Comparison of ENCODE assay signal across 2 cellular contexts in the genomic region with DNA sequence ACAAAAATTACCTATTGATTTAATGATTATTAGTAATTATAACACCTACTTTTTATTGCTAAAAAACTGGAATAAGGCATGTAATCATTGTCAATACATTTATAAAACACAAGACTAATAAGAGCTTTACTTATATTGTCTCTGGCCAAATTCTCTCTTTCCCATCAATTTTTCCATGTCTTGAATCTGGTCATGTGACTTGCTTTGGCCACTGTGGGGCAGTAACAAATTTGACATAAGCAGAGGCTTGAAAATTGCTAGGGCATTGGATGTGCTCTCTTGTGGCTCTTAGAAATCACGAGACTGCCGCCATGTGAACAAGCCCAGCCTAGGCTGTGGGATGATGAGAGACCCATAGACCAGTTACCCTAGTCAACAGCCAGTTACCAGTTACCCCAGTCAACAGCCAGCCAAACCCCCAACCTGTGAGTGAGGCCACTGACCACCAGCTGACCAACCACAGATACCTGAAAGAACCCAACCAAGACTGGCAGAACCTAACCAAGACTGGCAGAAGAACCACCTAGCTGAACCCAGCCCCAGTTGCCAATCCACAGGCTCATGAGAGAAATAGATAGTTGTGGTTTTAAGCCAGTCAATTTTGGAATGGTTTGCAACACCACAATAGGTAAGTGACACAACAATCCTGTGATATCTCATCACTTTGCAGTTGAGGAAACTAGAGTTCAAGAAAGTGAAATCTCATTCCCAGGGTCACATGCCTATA.
A peak's percentile ranks its signal among the peaks of the same experiment; 100 is the strongest.
TF ChIP-seq lines count a peak whose summit lies in the region.

No MANE protein-coding gene starts in this region.

TF ChIP-seq in K562, 482 proteins besides CTCF, POLR2A, EP300 and RAD21 (continues in another document):
- TF ChIP-seq RAD51 (IDR thresholded peaks at IDR 0.05; ENCODE audit: borderline replicate concordance, low read depth), result peak; percentile 50; the same call in 1 of the 2 replicates
- no peak for TF ChIP-seq ETV5 (CRISPR knock-in tag; IDR thresholded peaks at IDR 0.05; ENCODE audit: low read depth)
- TF ChIP-seq TOE1 (IDR thresholded peaks at IDR 0.05; ENCODE audit: borderline replicate concordance), result peak; percentile 68; the same call in 1 of the 2 replicates
- no peak for TF ChIP-seq TOE1 (CRISPR knock-in tag; IDR thresholded peaks at IDR 0.05; ENCODE audit: borderline replicate concordance, low read depth)
- no peak for TF ChIP-seq CCNT2 (IDR thresholded peaks at IDR 0.05; ENCODE audit: borderline replicate concordance, extremely low read depth, insufficient read length, low read depth, low read length)
- no peak for TF ChIP-seq ZNF778 (CRISPR knock-in tag; IDR thresholded peaks at IDR 0.05)
- TF ChIP-seq CEBPB (tag; IDR thresholded peaks at IDR 0.05), result no peak
- TF ChIP-seq, protein P1, sequence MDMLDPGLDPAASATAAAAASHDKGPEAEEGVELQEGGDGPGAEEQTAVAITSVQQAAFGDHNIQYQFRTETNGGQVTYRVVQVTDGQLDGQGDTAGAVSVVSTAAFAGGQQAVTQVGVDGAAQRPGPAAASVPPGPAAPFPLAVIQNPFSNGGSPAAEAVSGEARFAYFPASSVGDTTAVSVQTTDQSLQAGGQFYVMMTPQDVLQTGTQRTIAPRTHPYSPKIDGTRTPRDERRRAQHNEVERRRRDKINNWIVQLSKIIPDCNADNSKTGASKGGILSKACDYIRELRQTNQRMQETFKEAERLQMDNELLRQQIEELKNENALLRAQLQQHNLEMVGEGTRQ (CRISPR knock-in tag; IDR thresholded peaks at IDR 0.05), result peak; percentile 59; the same call in 1 of the 2 replicates
- TF ChIP-seq, protein P2, sequence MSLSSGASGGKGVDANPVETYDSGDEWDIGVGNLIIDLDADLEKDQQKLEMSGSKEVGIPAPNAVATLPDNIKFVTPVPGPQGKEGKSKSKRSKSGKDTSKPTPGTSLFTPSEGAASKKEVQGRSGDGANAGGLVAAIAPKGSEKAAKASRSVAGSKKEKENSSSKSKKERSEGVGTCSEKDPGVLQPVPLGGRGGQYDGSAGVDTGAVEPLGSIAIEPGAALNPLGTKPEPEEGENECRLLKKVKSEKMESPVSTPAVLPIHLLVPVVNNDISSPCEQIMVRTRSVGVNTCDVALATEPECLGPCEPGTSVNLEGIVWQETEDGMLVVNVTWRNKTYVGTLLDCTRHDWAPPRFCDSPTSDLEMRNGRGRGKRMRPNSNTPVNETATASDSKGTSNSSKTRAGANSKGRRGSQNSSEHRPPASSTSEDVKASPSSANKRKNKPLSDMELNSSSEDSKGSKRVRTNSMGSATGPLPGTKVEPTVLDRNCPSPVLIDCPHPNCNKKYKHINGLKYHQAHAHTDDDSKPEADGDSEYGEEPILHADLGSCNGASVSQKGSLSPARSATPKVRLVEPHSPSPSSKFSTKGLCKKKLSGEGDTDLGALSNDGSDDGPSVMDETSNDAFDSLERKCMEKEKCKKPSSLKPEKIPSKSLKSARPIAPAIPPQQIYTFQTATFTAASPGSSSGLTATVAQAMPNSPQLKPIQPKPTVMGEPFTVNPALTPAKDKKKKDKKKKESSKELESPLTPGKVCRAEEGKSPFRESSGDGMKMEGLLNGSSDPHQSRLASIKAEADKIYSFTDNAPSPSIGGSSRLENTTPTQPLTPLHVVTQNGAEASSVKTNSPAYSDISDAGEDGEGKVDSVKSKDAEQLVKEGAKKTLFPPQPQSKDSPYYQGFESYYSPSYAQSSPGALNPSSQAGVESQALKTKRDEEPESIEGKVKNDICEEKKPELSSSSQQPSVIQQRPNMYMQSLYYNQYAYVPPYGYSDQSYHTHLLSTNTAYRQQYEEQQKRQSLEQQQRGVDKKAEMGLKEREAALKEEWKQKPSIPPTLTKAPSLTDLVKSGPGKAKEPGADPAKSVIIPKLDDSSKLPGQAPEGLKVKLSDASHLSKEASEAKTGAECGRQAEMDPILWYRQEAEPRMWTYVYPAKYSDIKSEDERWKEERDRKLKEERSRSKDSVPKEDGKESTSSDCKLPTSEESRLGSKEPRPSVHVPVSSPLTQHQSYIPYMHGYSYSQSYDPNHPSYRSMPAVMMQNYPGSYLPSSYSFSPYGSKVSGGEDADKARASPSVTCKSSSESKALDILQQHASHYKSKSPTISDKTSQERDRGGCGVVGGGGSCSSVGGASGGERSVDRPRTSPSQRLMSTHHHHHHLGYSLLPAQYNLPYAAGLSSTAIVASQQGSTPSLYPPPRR (CRISPR knock-in tag; IDR thresholded peaks at IDR 0.05; ENCODE audit: borderline replicate concordance), result no peak
- no peak for TF ChIP-seq PHTF2 (CRISPR knock-in tag; IDR thresholded peaks at IDR 0.05)
- TF ChIP-seq, protein P3, sequence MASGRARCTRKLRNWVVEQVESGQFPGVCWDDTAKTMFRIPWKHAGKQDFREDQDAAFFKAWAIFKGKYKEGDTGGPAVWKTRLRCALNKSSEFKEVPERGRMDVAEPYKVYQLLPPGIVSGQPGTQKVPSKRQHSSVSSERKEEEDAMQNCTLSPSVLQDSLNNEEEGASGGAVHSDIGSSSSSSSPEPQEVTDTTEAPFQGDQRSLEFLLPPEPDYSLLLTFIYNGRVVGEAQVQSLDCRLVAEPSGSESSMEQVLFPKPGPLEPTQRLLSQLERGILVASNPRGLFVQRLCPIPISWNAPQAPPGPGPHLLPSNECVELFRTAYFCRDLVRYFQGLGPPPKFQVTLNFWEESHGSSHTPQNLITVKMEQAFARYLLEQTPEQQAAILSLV (tag; IDR thresholded peaks at IDR 0.05), result no peak
- TF ChIP-seq PML (IDR thresholded peaks at IDR 0.05; ENCODE audit: low read length), result no peak
- TF ChIP-seq, protein P4, sequence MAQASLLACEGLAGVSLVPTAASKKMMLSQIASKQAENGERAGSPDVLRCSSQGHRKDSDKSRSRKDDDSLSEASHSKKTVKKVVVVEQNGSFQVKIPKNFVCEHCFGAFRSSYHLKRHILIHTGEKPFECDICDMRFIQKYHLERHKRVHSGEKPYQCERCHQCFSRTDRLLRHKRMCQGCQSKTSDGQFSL (CRISPR knock-in tag; IDR thresholded peaks at IDR 0.05), result no peak
- TF ChIP-seq, protein P4 (tag; IDR thresholded peaks at IDR 0.05), result no peak
- TF ChIP-seq, protein P5, sequence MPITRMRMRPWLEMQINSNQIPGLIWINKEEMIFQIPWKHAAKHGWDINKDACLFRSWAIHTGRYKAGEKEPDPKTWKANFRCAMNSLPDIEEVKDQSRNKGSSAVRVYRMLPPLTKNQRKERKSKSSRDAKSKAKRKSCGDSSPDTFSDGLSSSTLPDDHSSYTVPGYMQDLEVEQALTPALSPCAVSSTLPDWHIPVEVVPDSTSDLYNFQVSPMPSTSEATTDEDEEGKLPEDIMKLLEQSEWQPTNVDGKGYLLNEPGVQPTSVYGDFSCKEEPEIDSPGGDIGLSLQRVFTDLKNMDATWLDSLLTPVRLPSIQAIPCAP (CRISPR knock-in tag; IDR thresholded peaks at IDR 0.05; ENCODE audit: borderline replicate concordance), result no peak
- no peak for TF ChIP-seq SMAD1 (IDR thresholded peaks at IDR 0.05; ENCODE audit: low read depth, low read length, partially characterized antibody)
- TF ChIP-seq HEY1 (CRISPR knock-in tag; IDR thresholded peaks at IDR 0.05; ENCODE audit: borderline replicate concordance), result no peak

TF ChIP-seq in HepG2, 621 proteins besides CTCF, POLR2A, EP300 and RAD21:
- TF ChIP-seq ZNF331 (CRISPR knock-in tag; IDR thresholded peaks at IDR 0.05) (peak; percentile 92), MAFF (IDR thresholded peaks at IDR 0.05; ENCODE audit: low read depth, low read length) (no peak)
